9 cellular contexts compared by ENCODE assay signal in genomic region chr3:161274691-161275298, GRCh38. TPM values are rescaled to one million over a fixed set of nuclear protein-coding genes. Genes with fewer than 3 reads are reported as not detected.
DNase-seq lines count a peak whose midpoint lies in the region; ATAC-seq and TF ChIP-seq lines count a peak whose summit lies in the region.
"Had no signal": no experiment of that assay in that cellular context is flagged by ENCODE, and none has a peak within 500 bp of the region (broad histone marks: within the 10 kb centered on the region; RNA-seq: fewer than 3 reads in every experiment).

No MANE protein-coding gene starts in this region.

- H3K27me3 Mint-ChIP-seq in naive thymus-derived CD4-positive, alpha-beta T cell = peaks cover 0 to 4% (median 0%) of the 10 kb centered on the region in 5 donors
- H3K27me3 Mint-ChIP-seq: dendritic cell treated with granulocyte-macrophage colony-stimulating factor and Interleukin-4, amounts not matched to agents 40 ng/mL and 50 ng/mL, for 4 days had no signal

- in situ Hi-C loops in KBM-7 (cut with MboI; ENCODE audit: low pct_unique_long_range_greater_than_20kb, low sequenced_read_pairs) = no loop called here

- H3K27ac Mint-ChIP-seq in naive thymus-derived CD4-positive, alpha-beta T cell = peak overlapping the region in 1 of 9 donors; percentile 59
- H3K27ac Mint-ChIP-seq: dendritic cell treated with granulocyte-macrophage colony-stimulating factor and Interleukin-4, amounts not matched to agents 40 ng/mL and 50 ng/mL, for 4 days had no signal

- intact Hi-C loops in dorsolateral prefrontal cortex (cut with DNase I) = loop anchor here (2.0 to 5.0 kb wide), 2 partner anchors 133 to 148 kb away; no protein-coding TSS in a partner anchor
- intact Hi-C loops in naive thymus-derived CD4-positive, alpha-beta T cell (cut with micrococcal nuclease) = loop anchor here (1.0 to 10.0 kb wide), 5 partner anchors 177 to 570 kb away; no protein-coding TSS in a partner anchor

- H3K36me3 Mint-ChIP-seq in naive thymus-derived CD4-positive, alpha-beta T cell = peaks cover 6 to 40% (median 21%) of the 10 kb centered on the region in 5 donors

- peaks cover 0 to 10% (median 0%) of the 10 kb centered on the region in 3 experiments for H3K9me3 ChIP-seq in naive thymus-derived CD4-positive, alpha-beta T cell (ENCODE audit: control insufficient read depth in 2 of 3, low read length in 3 of 3)

- no peaks in the 10 kb centered on the region for H3K4me1 ChIP-seq in naive thymus-derived CD4-positive, alpha-beta T cell (ENCODE audit: control insufficient read depth in 2 of 2, insufficient read depth in 2 of 2, low read length in 2 of 2)

- H3K27me3 ChIP-seq in dorsolateral prefrontal cortex = no peaks in the 10 kb centered on the region
- H3K27me3 ChIP-seq in naive thymus-derived CD4-positive, alpha-beta T cell (ENCODE audit: control insufficient read depth in 2 of 2, insufficient read depth in 2 of 2, low read length in 2 of 2) = no peaks in the 10 kb centered on the region

- POLR2A ChIA-PET in naive thymus-derived CD4-positive, alpha-beta T cell (lab: Charles Lee) = interaction anchor here (0.7 kb wide), 1 partner anchor 132 kb away, joined by 3 read pairs; no protein-coding TSS in a partner anchor

- H3K4me3 Mint-ChIP-seq in naive thymus-derived CD4-positive, alpha-beta T cell = no peak overlapping the region
- H3K4me3 Mint-ChIP-seq: dendritic cell treated with granulocyte-macrophage colony-stimulating factor and Interleukin-4, amounts not matched to agents 40 ng/mL and 50 ng/mL, for 4 days had no signal

- ATAC-seq in GM19467 (IDR thresholded peaks at IDR 0.05; ENCODE audit: unreplicated experiment) = peak; percentile 68
- ATAC-seq in SK-N-SH treated with all-trans-retinoic acid at 6 μM for 48 hours = peak; percentile 96
- peak; percentile 57 for ATAC-seq in naive thymus-derived CD4-positive, alpha-beta T cell

- H3K27ac ChIP-seq in dorsolateral prefrontal cortex = no peak overlapping the region
- H3K27ac ChIP-seq in naive thymus-derived CD4-positive, alpha-beta T cell (ENCODE audit: low read depth, low read length) = no peak overlapping the region

- DNase-seq in NCI-H187 (lab: John Stamatoyannopoulos, UW) = peak; percentile 18 to 23
- no peak for DNase-seq in NCI-H187 treated with DMSO at 0.1 percent for 48 hours (lab: John Stamatoyannopoulos, UW)
- peak; percentile 78 for DNase-seq in KBM-7
- DNase-seq in dorsolateral prefrontal cortex = no peak
- peak in 8 of 9 donors; percentile 13 to 52 (median 34) for DNase-seq in naive thymus-derived CD4-positive, alpha-beta T cell
- no peak for DNase-seq in NCI-H2171 (lab: John Stamatoyannopoulos, UW)

- peaks cover 6 to 39% (median 17%) of the 10 kb centered on the region in 11 donors for H3K9me3 Mint-ChIP-seq in naive thymus-derived CD4-positive, alpha-beta T cell

- H3K4me3 ChIP-seq in dorsolateral prefrontal cortex = no peak overlapping the region
- H3K4me3 ChIP-seq in naive thymus-derived CD4-positive, alpha-beta T cell (ENCODE audit: low read length) = no peak overlapping the region

- peaks cover 0 to 9% (median 3%) of the 10 kb centered on the region in 7 donors for H3K4me1 Mint-ChIP-seq in naive thymus-derived CD4-positive, alpha-beta T cell

- H3K36me3 ChIP-seq in naive thymus-derived CD4-positive, alpha-beta T cell (ENCODE audit: control insufficient read depth in 2 of 3, insufficient read depth in 3 of 3, low read length in 3 of 3) = no peaks in the 10 kb centered on the region

- CTCF ChIA-PET in naive thymus-derived CD4-positive, alpha-beta T cell (lab: Charles Lee) = interaction anchor here (0.6 to 3.6 kb wide), 11 partner anchors 20 to 174 kb away, joined by 3 to 24 read pairs (median 4); no protein-coding TSS in a partner anchor

- peak; percentile 22 to 69 (median 56) for TF ChIP-seq CTCF in dorsolateral prefrontal cortex (IDR thresholded peaks at IDR 0.05 in 54 of 56, conservative IDR thresholded peaks at IDR 0.05 in 2 of 56; ENCODE audit: low read depth in 1 of 56, partially characterized antibody in 56 of 56)

TF ChIP-seq in SK-N-SH treated with all-trans-retinoic acid at 6 μM for 48 hours, 23 proteins besides CTCF, POLR2A, EP300 and RAD21:
- no peak for TF ChIP-seq ARNTL (CRISPR knock-in tag; IDR thresholded peaks at IDR 0.05; ENCODE audit: borderline replicate concordance, low read depth)
- TF ChIP-seq ZNF70 (CRISPR knock-in tag; IDR thresholded peaks at IDR 0.05) = no peak
- TF ChIP-seq TSHZ2 (CRISPR knock-in tag; IDR thresholded peaks at IDR 0.05) = no peak
- TF ChIP-seq RARB (CRISPR knock-in tag; IDR thresholded peaks at IDR 0.05) = no peak
- no peak for TF ChIP-seq ZNF8 (CRISPR knock-in tag; IDR thresholded peaks at IDR 0.05)
- no peak for TF ChIP-seq ZNF565 (CRISPR knock-in tag; conservative IDR thresholded peaks at IDR 0.05; ENCODE audit: low read depth)
TF ChIP-seq in SK-N-SH treated with all-trans-retinoic acid at 6 μM for 48 hours: peak in this region for 0.

RNA-seq across cellular contexts. Expression of gene NMD3, which starts 53.7 kb away (rescaled TPM):
- total RNA-seq in dorsolateral prefrontal cortex = 10 to 100 TPM; 32.8 to 69.9 (median 50.7) TPM
- total RNA-seq in naive thymus-derived CD4-positive, alpha-beta T cell = 10 to 100 TPM; 37.3 to 52.6 (median 40.7) TPM
- 10 to 100 TPM; 39.8 to 47.8 TPM for polyA plus RNA-seq in naive thymus-derived CD4-positive, alpha-beta T cell

Comparison
In these comparisons a context has a peak if more than half of its experiments do, and no peak if none do; other contexts are left out.
1. DNase-seq: peak in NCI-H187 (2 of 2), KBM-7 (single experiment) and naive thymus-derived CD4-positive, alpha-beta T cell (8 of 9); none in NCI-H187 treated with DMSO at 0.1 percent for 48 hours (single experiment), dorsolateral prefrontal cortex (0 of 10) and NCI-H2171 (single experiment).
2. Peak in every context shown above with its lines, with median percentiles within 50 percentile points of each other: ATAC-seq.